8 cellular contexts compared by ENCODE assay signal in the genomic region with DNA sequence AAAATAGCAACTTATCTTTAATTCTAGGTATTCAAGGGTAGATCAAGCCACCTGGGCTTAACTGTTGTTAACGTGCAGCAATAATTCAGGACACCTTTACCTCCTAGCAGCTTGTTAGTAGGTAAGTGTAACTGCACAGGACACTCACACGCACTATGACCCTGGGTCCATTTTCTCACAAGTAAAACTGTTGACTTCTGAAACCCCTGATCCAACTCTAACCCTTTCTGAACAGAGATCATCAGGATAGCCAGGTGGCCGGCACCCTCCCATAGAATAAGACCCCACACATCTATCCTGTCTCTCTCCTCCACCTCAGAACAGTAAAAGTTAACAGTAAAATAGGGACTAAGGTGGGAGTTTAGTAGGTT. TPM values are rescaled to one million over a fixed set of nuclear protein-coding genes. Genes with fewer than 3 reads are reported as not detected.
DNase-seq lines count a peak whose midpoint lies in the region; ATAC-seq and TF ChIP-seq lines count a peak whose summit lies in the region.

No MANE protein-coding gene starts in this region.

- intact Hi-C loops in left cardiac atrium (cut with DNase I): no loop called here

- ATAC-seq in activated CD8-positive, alpha-beta memory T cell treated with anti-CD3 and anti-CD28 coated beads, Interleukin-2, amount 10 ng/mL, durations not matched to agents 7 days and 5 days: no peak
- no peak; the same call in 2 of the 3 replicates for ATAC-seq in RWPE2 (ENCODE audit: low read depth)
- ATAC-seq in GM21737 (IDR thresholded peaks at IDR 0.05; ENCODE audit: unreplicated experiment): no peak
- no peak for ATAC-seq in left cardiac atrium

- WGBS in suprapubic skin: 42% methylated on average over 3 of the region's 3 CpGs

- H3K27me3 ChIP-seq in RWPE2 (ENCODE audit: insufficient read depth, poor library complexity, severe bottlenecking) (no peaks in the 10 kb centered on the region), suprapubic skin (no peaks in the 10 kb centered on the region)

- in situ Hi-C loops in GM13977 (cut with MboI; ENCODE audit: low pct_unique_long_range_greater_than_20kb, low sequenced_read_pairs, unreplicated experiment): no loop called here

- H3K9me3 Mint-ChIP-seq in activated CD8-positive, alpha-beta memory T cell treated with anti-CD3 and anti-CD28 coated beads, Interleukin-2, amount 10 ng/mL, durations not matched to agents 7 days and 5 days (ENCODE audit: low read depth): no peaks in the 10 kb centered on the region

- H3K4me1 ChIP-seq in RWPE2 (ENCODE audit: insufficient read depth, poor library complexity, severe bottlenecking) (peaks cover 5% of the 10 kb centered on the region), suprapubic skin (peaks cover 6% of the 10 kb centered on the region)

- peaks cover 29% of the 10 kb centered on the region for H3K36me3 Mint-ChIP-seq in activated CD8-positive, alpha-beta memory T cell treated with anti-CD3 and anti-CD28 coated beads, Interleukin-2, amount 10 ng/mL, durations not matched to agents 7 days and 5 days

- no peaks in the 10 kb centered on the region for H3K9me3 ChIP-seq in RWPE2 (ENCODE audit: severe bottlenecking)
- H3K9me3 ChIP-seq in suprapubic skin: no peaks in the 10 kb centered on the region

- no peak for DNase-seq in activated CD8-positive, alpha-beta memory T cell treated with anti-CD3 and anti-CD28 coated beads, Interleukin-2, amount 10 ng/mL, durations not matched to agents 7 days and 5 days
- DNase-seq in activated CD8-positive, alpha-beta memory T cell treated with anti-CD3 and anti-CD28 coated beads, Interleukin-2, amount 50 U/mL, for 48 hours: no peak
- DNase-seq in RWPE2 (ENCODE audit: low spot score) (no peak), fibroblast of mammary gland (ENCODE audit: low read depth) (no peak), suprapubic skin (ENCODE audit: low spot score in 2 of 2) (no peak), GM13977 (ENCODE audit: low spot score) (no peak), left cardiac atrium (no peak)

- TF ChIP-seq POLR2A in suprapubic skin (IDR thresholded peaks at IDR 0.05): no peak

- TF ChIP-seq CTCF in RWPE2 (IDR thresholded peaks at IDR 0.05; ENCODE audit: poor library complexity, severe bottlenecking) (no peak), fibroblast of mammary gland (conservative IDR thresholded peaks at IDR 0.05; ENCODE audit: control insufficient read depth, insufficient read depth, low read depth, low read length) (no peak), suprapubic skin (IDR thresholded peaks at IDR 0.05) (no peak), GM13977 (IDR thresholded peaks at IDR 0.05; ENCODE audit: extremely low read depth, insufficient read depth, missing control alignments) (no peak)

- no peak overlapping the region for H3K27ac ChIP-seq in RWPE2 (ENCODE audit: poor library complexity, severe bottlenecking)
- no peak overlapping the region for H3K27ac ChIP-seq in suprapubic skin

- CTCF ChIA-PET in activated CD8-positive, alpha-beta memory T cell treated with anti-CD3 and anti-CD28 coated beads, Interleukin-2, amount 10 ng/mL, durations not matched to agents 7 days and 5 days (lab: Charles Lee): interaction anchor here (0.6 kb wide), 1 partner anchor 89 kb away, joined by 3 read pairs; no protein-coding TSS in a partner anchor

- peaks cover 19% of the 10 kb centered on the region for H3K27me3 Mint-ChIP-seq in activated CD8-positive, alpha-beta memory T cell treated with anti-CD3 and anti-CD28 coated beads, Interleukin-2, amount 10 ng/mL, durations not matched to agents 7 days and 5 days

- H3K4me3 ChIP-seq in RWPE2 (ENCODE audit: severe bottlenecking): peak overlapping the region; percentile 77
- H3K4me3 ChIP-seq in fibroblast of mammary gland (ENCODE audit: control insufficient read depth, low read depth, low read length): peak overlapping the region; percentile 87
- peak overlapping the region; percentile 61 for H3K4me3 ChIP-seq in suprapubic skin

- H3K4me1 Mint-ChIP-seq in activated CD8-positive, alpha-beta memory T cell treated with anti-CD3 and anti-CD28 coated beads, Interleukin-2, amount 10 ng/mL, durations not matched to agents 7 days and 5 days: peaks cover 30% of the 10 kb centered on the region

- TF ChIP-seq EP300 in suprapubic skin (IDR thresholded peaks at IDR 0.05): no peak

- H3K36me3 ChIP-seq in RWPE2 (ENCODE audit: low read depth) (peaks cover 26% of the 10 kb centered on the region), suprapubic skin (no peaks in the 10 kb centered on the region)

- H3K27ac Mint-ChIP-seq in activated CD8-positive, alpha-beta memory T cell treated with anti-CD3 and anti-CD28 coated beads, Interleukin-2, amount 10 ng/mL, durations not matched to agents 7 days and 5 days: peak overlapping the region; percentile 90

- peak overlapping the region; percentile 92 for H3K4me3 Mint-ChIP-seq in activated CD8-positive, alpha-beta memory T cell treated with anti-CD3 and anti-CD28 coated beads, Interleukin-2, amount 10 ng/mL, durations not matched to agents 7 days and 5 days

RNA-seq across cellular contexts. Expression of a gene that starts 0.6 kb away (rescaled TPM):
- total RNA-seq in activated CD8-positive, alpha-beta memory T cell treated with anti-CD3 and anti-CD28 coated beads, Interleukin-2, amount 10 ng/mL, durations not matched to agents 7 days and 5 days: 10 to 100 TPM; 40.1 to 42.1 TPM
- 1 to 10 TPM in 2 of 4 donors, under 1 TPM in 1, not detected in 1; 0.62 to 4.3 (median 1.2) TPM for total RNA-seq in suprapubic skin
- total RNA-seq in left cardiac atrium: under 1 TPM; 0.37 to 0.85 TPM

RNA-seq across cellular contexts. Expression of a gene that starts 11.5 kb away (rescaled TPM):
- not detected for total RNA-seq in activated CD8-positive, alpha-beta memory T cell treated with anti-CD3 and anti-CD28 coated beads, Interleukin-2, amount 10 ng/mL, durations not matched to agents 7 days and 5 days
- total RNA-seq in suprapubic skin (not detected), left cardiac atrium (not detected)

Comparison
In these comparisons a context has a peak if more than half of its experiments do, and no peak if none do; other contexts are left out.
1. RNA of a gene that starts 0.6 kb away (total RNA-seq): 40.1 to 42.1 TPM in activated CD8-positive, alpha-beta memory T cell treated with anti-CD3 and anti-CD28 coated beads, Interleukin-2, amount 10 ng/mL, durations not matched to agents 7 days and 5 days; 0.62 to 4.3 TPM in suprapubic skin and 0.37 to 0.85 TPM in left cardiac atrium; every median in the first group is over 4 times any median in the second.
2. Peak in every context shown above with its lines, with median percentiles within 50 percentile points of each other: H3K4me3 ChIP-seq.